14 cellular contexts compared by ENCODE assay signal in genomic region chr22:30375312-30375849, GRCh38. TPM values are rescaled to one million over a fixed set of nuclear protein-coding genes. Genes with fewer than 3 reads are reported as not detected.
A peak's percentile ranks its signal among the peaks of the same experiment; 100 is the strongest.
DNase-seq lines count a peak whose midpoint lies in the region; ATAC-seq and TF ChIP-seq lines count a peak whose summit lies in the region.
"Had no signal": no experiment of that assay in that cellular context is flagged by ENCODE, and none has a peak within 500 bp of the region (broad histone marks: within the 10 kb centered on the region; RNA-seq: fewer than 3 reads in every experiment).

No MANE protein-coding gene starts in this region.

- H3K9me3 ChIP-seq in right atrium auricular region, result no peaks in the 10 kb centered on the region
- H3K9me3 ChIP-seq: Caco-2, HAP-1 had no signal

- H3K27ac ChIP-seq in right atrium auricular region, result peak overlapping the region in 1 of 2 donors; percentile 64
- H3K27ac ChIP-seq: C4-2B, HL-60 had no signal

- H3K4me3 Mint-ChIP-seq in brain (no peak overlapping the region), nephron progenitor cell (no peak overlapping the region)
- H3K4me3 Mint-ChIP-seq in activated T-helper 2 cell treated with anti-CD3 and anti-CD28 coated beads, Interferon-gamma antibody, Interleukin-2, Interleukin-4, amounts not matched to agents 10 μg/mL and 5 μg/mL and 100 μg/mL, durations not matched to agents 14 hours and 24 hours and 36 hours (ENCODE audit: low read depth), result no peak overlapping the region
- H3K4me3 Mint-ChIP-seq: CD4-positive, alpha-beta T cell had no signal

- no peak for TF ChIP-seq CTCF in right atrium auricular region (IDR thresholded peaks at IDR 0.05)
- TF ChIP-seq CTCF in brain (conservative IDR thresholded peaks at IDR 0.05), result no peak
- no peak for TF ChIP-seq CTCF in nephron progenitor cell (IDR thresholded peaks at IDR 0.05)

- H3K9me3 Mint-ChIP-seq in brain (no peaks in the 10 kb centered on the region), nephron progenitor cell (no peaks in the 10 kb centered on the region)
- H3K9me3 Mint-ChIP-seq in activated T-helper 2 cell treated with anti-CD3 and anti-CD28 coated beads, Interferon-gamma antibody, Interleukin-2, Interleukin-4, amounts not matched to agents 10 μg/mL and 5 μg/mL and 100 μg/mL, durations not matched to agents 14 hours and 24 hours and 36 hours, result no peaks in the 10 kb centered on the region
- H3K9me3 Mint-ChIP-seq: CD4-positive, alpha-beta T cell had no signal

- H3K4me1 Mint-ChIP-seq in brain (no peaks in the 10 kb centered on the region), nephron progenitor cell (peaks cover 20% of the 10 kb centered on the region)
- no peaks in the 10 kb centered on the region for H3K4me1 Mint-ChIP-seq in activated T-helper 2 cell treated with anti-CD3 and anti-CD28 coated beads, Interferon-gamma antibody, Interleukin-2, Interleukin-4, amounts not matched to agents 10 μg/mL and 5 μg/mL and 100 μg/mL, durations not matched to agents 14 hours and 24 hours and 36 hours (ENCODE audit: low read depth)

- H3K27me3 ChIP-seq in right atrium auricular region, result no peaks in the 10 kb centered on the region

- no peak overlapping the region for H3K4me3 ChIP-seq in right atrium auricular region
- H3K4me3 ChIP-seq: HAP-1 had no signal

- intact Hi-C loops in left cardiac atrium (cut with DNase I), result no loop called here
- intact Hi-C loops in activated T-helper 2 cell treated with anti-CD3 and anti-CD28 coated beads, Interferon-gamma antibody, Interleukin-2, Interleukin-4, amounts not matched to agents 10 μg/mL and 5 μg/mL and 100 μg/mL, durations not matched to agents 14 hours and 24 hours and 36 hours (cut with micrococcal nuclease), result no loop called here

- peaks cover 8% of the 10 kb centered on the region for H3K36me3 ChIP-seq in right atrium auricular region

- ATAC-seq in left cardiac atrium, result peak in 1 of 2 donors; percentile 13
- ATAC-seq in GM18520 (IDR thresholded peaks at IDR 0.05; ENCODE audit: unreplicated experiment), result no peak

- H3K36me3 Mint-ChIP-seq in brain, result peaks cover 7% of the 10 kb centered on the region
- H3K36me3 Mint-ChIP-seq in nephron progenitor cell (ENCODE audit: low read depth), result peaks cover 9% of the 10 kb centered on the region
- H3K36me3 Mint-ChIP-seq in activated T-helper 2 cell treated with anti-CD3 and anti-CD28 coated beads, Interferon-gamma antibody, Interleukin-2, Interleukin-4, amounts not matched to agents 10 μg/mL and 5 μg/mL and 100 μg/mL, durations not matched to agents 14 hours and 24 hours and 36 hours (ENCODE audit: low read depth), result peaks cover 4% of the 10 kb centered on the region

- DNase-seq in left cardiac atrium (peak; percentile 48), right atrium auricular region (ENCODE audit: low spot score) (no peak), nephron progenitor cell (no peak), NCI-H226 (no peak)
- no peak for DNase-seq in activated T-helper 2 cell treated with anti-CD3 and anti-CD28 coated beads, Interferon-gamma antibody, Interleukin-2, Interleukin-4, amounts not matched to agents 10 μg/mL and 5 μg/mL and 100 μg/mL, durations not matched to agents 14 hours and 24 hours and 36 hours (ENCODE audit: low spot score)
- DNase-seq: ACHN; Caco-2; CD4-positive, alpha-beta T cell; GOT3 had no signal

- H3K4me1 ChIP-seq in right atrium auricular region, result peaks cover 0 to 7% of the 10 kb centered on the region in 2 donors
- H3K4me1 ChIP-seq: Caco-2, HAP-1 had no signal

- no peaks in the 10 kb centered on the region for H3K27me3 Mint-ChIP-seq in brain
- peaks cover 3% of the 10 kb centered on the region for H3K27me3 Mint-ChIP-seq in nephron progenitor cell (ENCODE audit: low read depth, poor library complexity)
- H3K27me3 Mint-ChIP-seq in activated T-helper 2 cell treated with anti-CD3 and anti-CD28 coated beads, Interferon-gamma antibody, Interleukin-2, Interleukin-4, amounts not matched to agents 10 μg/mL and 5 μg/mL and 100 μg/mL, durations not matched to agents 14 hours and 24 hours and 36 hours (ENCODE audit: low read depth), result no peaks in the 10 kb centered on the region
- H3K27me3 Mint-ChIP-seq: CD4-positive, alpha-beta T cell had no signal

- H3K27ac Mint-ChIP-seq in brain (peak overlapping the region in 3 of 5 experiments; percentile 32 to 77 (median 59)), nephron progenitor cell (peak overlapping the region; percentile 39)
- H3K27ac Mint-ChIP-seq in activated T-helper 2 cell treated with anti-CD3 and anti-CD28 coated beads, Interferon-gamma antibody, Interleukin-2, Interleukin-4, amounts not matched to agents 10 μg/mL and 5 μg/mL and 100 μg/mL, durations not matched to agents 14 hours and 24 hours and 36 hours, result no peak overlapping the region
- H3K27ac Mint-ChIP-seq: CD4-positive, alpha-beta T cell had no signal

RNA-seq across cellular contexts. Expression of gene RNF215, which starts 11.8 kb away (rescaled TPM):
- total RNA-seq in left cardiac atrium (10 to 100 TPM in 1 of 2 donors, 1 to 10 TPM in 1; 7.5 to 12.9 TPM), right atrium auricular region (1 to 10 TPM; 5.6 to 7.5 TPM)
- polyA plus RNA-seq in brain (ENCODE audit: insufficient read depth, low read depth, low replicate concordance), result 8.0 TPM
- 17.2 and 19.3 TPM in 2 replicates for total RNA-seq in activated T-helper 2 cell treated with anti-CD3 and anti-CD28 coated beads, Interferon-gamma antibody, Interleukin-2, Interleukin-4, amounts not matched to agents 10 μg/mL and 5 μg/mL and 100 μg/mL, durations not matched to agents 14 hours and 24 hours and 36 hours

RNA-seq across cellular contexts. Expression of gene CCDC157, which starts 18.6 kb away (rescaled TPM):
- total RNA-seq in left cardiac atrium (under 1 TPM; 0.65 to 0.84 TPM), right atrium auricular region (under 1 TPM; 0.26 to 0.55 TPM)
- 5.1 TPM for polyA plus RNA-seq in brain (ENCODE audit: insufficient read depth, low read depth, low replicate concordance)
- 3.2 and 4.3 TPM in 2 replicates for total RNA-seq in activated T-helper 2 cell treated with anti-CD3 and anti-CD28 coated beads, Interferon-gamma antibody, Interleukin-2, Interleukin-4, amounts not matched to agents 10 μg/mL and 5 μg/mL and 100 μg/mL, durations not matched to agents 14 hours and 24 hours and 36 hours

RNA-seq across cellular contexts. Expression of gene SF3A1, which starts 18.7 kb away (rescaled TPM):
- total RNA-seq in left cardiac atrium (100 to 1,000 TPM in 1 of 2 donors, 10 to 100 TPM in 1; 94.3 to 105 TPM), right atrium auricular region (10 to 100 TPM; 52.3 to 81.1 TPM)
- 205 TPM for polyA plus RNA-seq in brain (ENCODE audit: insufficient read depth, low read depth, low replicate concordance)
- 287 and 325 TPM in 2 replicates for total RNA-seq in activated T-helper 2 cell treated with anti-CD3 and anti-CD28 coated beads, Interferon-gamma antibody, Interleukin-2, Interleukin-4, amounts not matched to agents 10 μg/mL and 5 μg/mL and 100 μg/mL, durations not matched to agents 14 hours and 24 hours and 36 hours

RNA-seq across cellular contexts. Expression of gene SEC14L2, which starts 21.4 kb away (rescaled TPM):
- total RNA-seq in left cardiac atrium (1 to 10 TPM; 2.1 to 5.7 TPM), right atrium auricular region (1 to 10 TPM in 1 of 2 donors, under 1 TPM in 1; 0.89 to 2.8 TPM)
- polyA plus RNA-seq in brain (ENCODE audit: insufficient read depth, low read depth, low replicate concordance), result 25.3 TPM
- 32.7 and 36.2 TPM in 2 replicates for total RNA-seq in activated T-helper 2 cell treated with anti-CD3 and anti-CD28 coated beads, Interferon-gamma antibody, Interleukin-2, Interleukin-4, amounts not matched to agents 10 μg/mL and 5 μg/mL and 100 μg/mL, durations not matched to agents 14 hours and 24 hours and 36 hours

RNA-seq across cellular contexts. Expression of gene TBC1D10A, which starts 48.6 kb away (rescaled TPM):
- 10 to 100 TPM; 11.9 to 12.3 TPM for total RNA-seq in left cardiac atrium
- total RNA-seq in right atrium auricular region, result 1 to 10 TPM; 5.9 to 9.3 TPM
- polyA plus RNA-seq in brain (ENCODE audit: insufficient read depth, low read depth, low replicate concordance), result 13.6 TPM
- total RNA-seq in activated T-helper 2 cell treated with anti-CD3 and anti-CD28 coated beads, Interferon-gamma antibody, Interleukin-2, Interleukin-4, amounts not matched to agents 10 μg/mL and 5 μg/mL and 100 μg/mL, durations not matched to agents 14 hours and 24 hours and 36 hours, result 26.8 and 29.4 TPM in 2 replicates
